1 cellular context compared by ENCODE assay signal in the genomic region with DNA sequence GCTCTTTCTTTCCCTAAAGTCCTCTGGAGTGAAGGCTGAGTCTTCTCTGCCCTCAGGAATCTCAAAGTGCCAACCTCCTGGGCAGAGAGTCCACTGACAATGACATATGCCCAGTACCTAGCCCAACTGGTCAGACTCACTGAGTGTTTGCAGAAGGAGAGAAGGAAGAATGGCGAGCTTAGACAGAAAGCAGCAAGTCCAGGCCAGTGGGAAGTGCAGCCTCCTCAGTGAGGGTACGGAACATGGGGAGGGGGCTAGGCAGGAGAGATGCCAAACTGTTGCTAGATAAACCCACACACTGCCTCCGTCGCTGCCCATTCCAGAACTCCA.
TF ChIP-seq lines count a peak whose summit lies in the region.

No MANE protein-coding gene starts in this region.

TF ChIP-seq in SK-N-SH, 30 proteins besides CTCF, POLR2A, EP300 and RAD21 (continued from another document):
- TF ChIP-seq, protein P1, sequence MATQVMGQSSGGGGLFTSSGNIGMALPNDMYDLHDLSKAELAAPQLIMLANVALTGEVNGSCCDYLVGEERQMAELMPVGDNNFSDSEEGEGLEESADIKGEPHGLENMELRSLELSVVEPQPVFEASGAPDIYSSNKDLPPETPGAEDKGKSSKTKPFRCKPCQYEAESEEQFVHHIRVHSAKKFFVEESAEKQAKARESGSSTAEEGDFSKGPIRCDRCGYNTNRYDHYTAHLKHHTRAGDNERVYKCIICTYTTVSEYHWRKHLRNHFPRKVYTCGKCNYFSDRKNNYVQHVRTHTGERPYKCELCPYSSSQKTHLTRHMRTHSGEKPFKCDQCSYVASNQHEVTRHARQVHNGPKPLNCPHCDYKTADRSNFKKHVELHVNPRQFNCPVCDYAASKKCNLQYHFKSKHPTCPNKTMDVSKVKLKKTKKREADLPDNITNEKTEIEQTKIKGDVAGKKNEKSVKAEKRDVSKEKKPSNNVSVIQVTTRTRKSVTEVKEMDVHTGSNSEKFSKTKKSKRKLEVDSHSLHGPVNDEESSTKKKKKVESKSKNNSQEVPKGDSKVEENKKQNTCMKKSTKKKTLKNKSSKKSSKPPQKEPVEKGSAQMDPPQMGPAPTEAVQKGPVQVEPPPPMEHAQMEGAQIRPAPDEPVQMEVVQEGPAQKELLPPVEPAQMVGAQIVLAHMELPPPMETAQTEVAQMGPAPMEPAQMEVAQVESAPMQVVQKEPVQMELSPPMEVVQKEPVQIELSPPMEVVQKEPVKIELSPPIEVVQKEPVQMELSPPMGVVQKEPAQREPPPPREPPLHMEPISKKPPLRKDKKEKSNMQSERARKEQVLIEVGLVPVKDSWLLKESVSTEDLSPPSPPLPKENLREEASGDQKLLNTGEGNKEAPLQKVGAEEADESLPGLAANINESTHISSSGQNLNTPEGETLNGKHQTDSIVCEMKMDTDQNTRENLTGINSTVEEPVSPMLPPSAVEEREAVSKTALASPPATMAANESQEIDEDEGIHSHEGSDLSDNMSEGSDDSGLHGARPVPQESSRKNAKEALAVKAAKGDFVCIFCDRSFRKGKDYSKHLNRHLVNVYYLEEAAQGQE (IDR thresholded peaks at IDR 0.05; ENCODE audit: low read depth, low read length): no peak
- TF ChIP-seq MEF2A (IDR thresholded peaks at IDR 0.05; ENCODE audit: borderline replicate concordance, low read depth) (no peak), TAF1 (IDR thresholded peaks at IDR 0.05; ENCODE audit: borderline replicate concordance, low read depth, low read length) (no peak; the same call in 1 of the 2 replicates), TCF12 (IDR thresholded peaks at IDR 0.05) (no peak), MXI1 (IDR thresholded peaks at IDR 0.05; ENCODE audit: low read depth, low read length) (no peak; the same call in 1 of the 2 replicates), NFIC (IDR thresholded peaks at IDR 0.05; ENCODE audit: borderline replicate concordance) (no peak), GABPA (IDR thresholded peaks at IDR 0.05; ENCODE audit: low read depth) (no peak)
- TF ChIP-seq, protein P2, sequence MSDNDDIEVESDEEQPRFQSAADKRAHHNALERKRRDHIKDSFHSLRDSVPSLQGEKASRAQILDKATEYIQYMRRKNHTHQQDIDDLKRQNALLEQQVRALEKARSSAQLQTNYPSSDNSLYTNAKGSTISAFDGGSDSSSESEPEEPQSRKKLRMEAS (IDR thresholded peaks at IDR 0.05; ENCODE audit: low read depth): no peak
